In genomic region chr3:31735667-31736066, GRCh38 we compare ENCODE assay signal across 26 cellular contexts.
DNase-seq lines count a peak whose midpoint lies in the region; ATAC-seq, FAIRE-seq and TF ChIP-seq lines count a peak whose summit lies in the region.
"Had no signal": no experiment of that assay in that cellular context is flagged by ENCODE, and none has a peak within 500 bp of the region (broad histone marks: within the 10 kb centered on the region; RNA-seq: fewer than 3 reads in every experiment).

No MANE protein-coding gene starts in this region.

- POLR2A ChIA-PET in CD8-positive, alpha-beta T cell (lab: Charles Lee): no interaction called here

- ATAC-seq in memory B cell (ENCODE audit: low read depth) (no peak), GM18502 (IDR thresholded peaks at IDR 0.05; ENCODE audit: poor library complexity, unreplicated experiment) (no peak)
- ATAC-seq in stimulated activated memory B cell treated with anti-CD40 and anti-IgM and Interleukin-4, amounts not matched to agents 10 μg/mL and 1 μg/mL and 100 μg/mL, for 72 hours: no peak
- ATAC-seq in CD8-positive, alpha-beta T cell: no peak
- ATAC-seq: GM12878 had no signal

- H3K36me3 ChIP-seq in Karpas-422 (ENCODE audit: insufficient read depth, low read length) (peaks cover 32% of the 10 kb centered on the region; the same call in 1 of the 2 replicates), bronchial epithelial cell (ENCODE audit: control insufficient read depth, insufficient read depth, low read length) (peaks cover 2% of the 10 kb centered on the region)
- no peaks in the 10 kb centered on the region for H3K36me3 ChIP-seq in CD8-positive, alpha-beta T cell (ENCODE audit: insufficient read depth, low read length)
- H3K36me3 ChIP-seq: BE2C, BLaER1 had no signal

- peak overlapping the region; percentile 83 for H3K27ac Mint-ChIP-seq in memory B cell
- H3K27ac Mint-ChIP-seq in stimulated activated memory B cell treated with anti-CD40 and anti-IgM and Interleukin-4, amounts not matched to agents 10 μg/mL and 1 μg/mL and 100 μg/mL, for 72 hours: peak overlapping the region; percentile 46
- H3K27ac Mint-ChIP-seq in CD8-positive, alpha-beta T cell: no peak overlapping the region
- H3K27ac Mint-ChIP-seq: CD14-positive monocyte; CD4-positive, alpha-beta memory T cell had no signal

- H3K4me3 ChIP-seq in Karpas-422 (ENCODE audit: low read length) (no peak overlapping the region), bronchial epithelial cell (ENCODE audit: low read depth, low read length) (no peak overlapping the region)
- no peak overlapping the region for H3K4me3 ChIP-seq in CD8-positive, alpha-beta T cell (ENCODE audit: low read depth, low read length)
- H3K4me3 ChIP-seq: BLaER1, GM12878 had no signal

- no peaks in the 10 kb centered on the region for H3K27me3 Mint-ChIP-seq in memory B cell
- H3K27me3 Mint-ChIP-seq in stimulated activated memory B cell treated with anti-CD40 and anti-IgM and Interleukin-4, amounts not matched to agents 10 μg/mL and 1 μg/mL and 100 μg/mL, for 72 hours: no peaks in the 10 kb centered on the region
- H3K27me3 Mint-ChIP-seq in CD8-positive, alpha-beta T cell (ENCODE audit: low read depth): peaks cover 4% of the 10 kb centered on the region

- no peaks in the 10 kb centered on the region for H3K9me3 Mint-ChIP-seq in memory B cell
- no peaks in the 10 kb centered on the region for H3K9me3 Mint-ChIP-seq in stimulated activated memory B cell treated with anti-CD40 and anti-IgM and Interleukin-4, amounts not matched to agents 10 μg/mL and 1 μg/mL and 100 μg/mL, for 72 hours
- H3K9me3 Mint-ChIP-seq in CD8-positive, alpha-beta T cell: no peaks in the 10 kb centered on the region
- H3K9me3 Mint-ChIP-seq: CD4-positive, CD25-positive, alpha-beta regulatory T cell had no signal

- peaks cover 32% of the 10 kb centered on the region for H3K36me3 Mint-ChIP-seq in memory B cell
- peaks cover 49% of the 10 kb centered on the region for H3K36me3 Mint-ChIP-seq in stimulated activated memory B cell treated with anti-CD40 and anti-IgM and Interleukin-4, amounts not matched to agents 10 μg/mL and 1 μg/mL and 100 μg/mL, for 72 hours
- no peaks in the 10 kb centered on the region for H3K36me3 Mint-ChIP-seq in CD8-positive, alpha-beta T cell
- H3K36me3 Mint-ChIP-seq: CD14-positive monocyte; CD4-positive, alpha-beta memory T cell; CD4-positive, CD25-positive, alpha-beta regulatory T cell had no signal

- H3K27me3 ChIP-seq in Karpas-422 (ENCODE audit: low read length) (no peaks in the 10 kb centered on the region), bronchial epithelial cell (ENCODE audit: control insufficient read depth, insufficient read depth, low read length) (no peaks in the 10 kb centered on the region)
- H3K27me3 ChIP-seq in CD8-positive, alpha-beta T cell (ENCODE audit: insufficient read depth, low read length): no peaks in the 10 kb centered on the region
- H3K27me3 ChIP-seq: BE2C, BLaER1 had no signal

- H3K27ac ChIP-seq in Karpas-422 (ENCODE audit: low read length): peak overlapping the region; percentile 22; the same call in 1 of the 2 replicates
- no peak overlapping the region for H3K27ac ChIP-seq in CD8-positive, alpha-beta T cell (ENCODE audit: low read depth, low read length)
- H3K27ac ChIP-seq: BLaER1 had no signal

- no peak overlapping the region for H2AFZ ChIP-seq in Karpas-422 (ENCODE audit: low read length)

- DNase-seq in Karpas-422 (no peak), bronchial epithelial cell (ENCODE audit: low read depth) (no peak), memory B cell (ENCODE audit: low spot score in 2 of 2) (no peak), cerebellar cortex (ENCODE audit: low spot score) (no peak), GM10266 (ENCODE audit: extremely low spot score) (no peak)
- DNase-seq in CD8-positive, alpha-beta T cell: no peak
- DNase-seq: 8988T; ACHN; BE2C; C1 segment of cervical spinal cord; Caco-2; Calu3; CD4-positive, alpha-beta memory T cell; CD4-positive, CD25-positive, alpha-beta regulatory T cell; DMS79 treated with DMSO at 0.1 percent for 48 hours; GF-D8 had no signal

- H3K79me2 ChIP-seq in Karpas-422 (ENCODE audit: low read length): peaks cover 87% of the 10 kb centered on the region

- peak; percentile 60 for FAIRE-seq in bronchial epithelial cell (lab: Jason Lieb, UNC)
- FAIRE-seq: A204.1, D721Med, G401.6, GM12878, GM12892, GM19239 had no signal

- no peaks in the 10 kb centered on the region; the same call in 1 of the 2 replicates for H4K20me1 ChIP-seq in Karpas-422 (ENCODE audit: insufficient read depth, low read depth, low read length)
- H4K20me1 ChIP-seq: BLaER1 had no signal

- no peaks in the 10 kb centered on the region for H3K9me2 ChIP-seq in Karpas-422 (replicated peaks; ENCODE audit: insufficient read depth, low read length)

- H3K4me2 ChIP-seq in Karpas-422 (ENCODE audit: low read depth, low read length, poor library complexity, severe bottlenecking): no peak overlapping the region
- H3K4me2 ChIP-seq: BLaER1 had no signal

- intact Hi-C loops in CD8-positive, alpha-beta T cell (cut with DNase I, micrococcal nuclease): no loop called here

- H3K9me3 ChIP-seq in Karpas-422 (ENCODE audit: low read length): no peaks in the 10 kb centered on the region
- no peaks in the 10 kb centered on the region for H3K9me3 ChIP-seq in CD8-positive, alpha-beta T cell (ENCODE audit: low read length)
- H3K9me3 ChIP-seq: BE2C, BLaER1, Caco-2 had no signal

- H3K4me1 ChIP-seq in Karpas-422 (ENCODE audit: low read length): peaks cover 5% of the 10 kb centered on the region
- no peaks in the 10 kb centered on the region for H3K4me1 ChIP-seq in CD8-positive, alpha-beta T cell (ENCODE audit: insufficient read depth, low read length)
- H3K4me1 ChIP-seq: BE2C, BLaER1, Caco-2 had no signal

- H3K4me3 Mint-ChIP-seq in memory B cell: no peak overlapping the region
- H3K4me3 Mint-ChIP-seq in stimulated activated memory B cell treated with anti-CD40 and anti-IgM and Interleukin-4, amounts not matched to agents 10 μg/mL and 1 μg/mL and 100 μg/mL, for 72 hours: no peak overlapping the region
- no peak overlapping the region for H3K4me3 Mint-ChIP-seq in CD8-positive, alpha-beta T cell
- H3K4me3 Mint-ChIP-seq: CD14-positive monocyte; CD4-positive, alpha-beta memory T cell; CD4-positive, CD25-positive, alpha-beta regulatory T cell had no signal

- CTCF ChIA-PET in CD8-positive, alpha-beta T cell (lab: Charles Lee): interaction anchor here (2.0 kb wide), 1 partner anchor 9 kb away, joined by 6 read pairs; no protein-coding TSS in a partner anchor

- H3K9ac ChIP-seq in Karpas-422 (ENCODE audit: low read length): no peak overlapping the region
- H3K9ac ChIP-seq: BLaER1 had no signal

- no peak for TF ChIP-seq CTCF in bronchial epithelial cell (IDR thresholded peaks at IDR 0.05; ENCODE audit: insufficient read depth, low read length, severe bottlenecking)
- TF ChIP-seq CTCF in GM10266 (IDR thresholded peaks at IDR 0.05; ENCODE audit: control insufficient read depth, insufficient read depth, low read depth, missing control alignments): no peak
- no peak for TF ChIP-seq CTCF in CD8-positive, alpha-beta T cell (IDR thresholded peaks at IDR 0.05)

- H3K4me1 Mint-ChIP-seq in memory B cell: peaks cover 15% of the 10 kb centered on the region
- H3K4me1 Mint-ChIP-seq in stimulated activated memory B cell treated with anti-CD40 and anti-IgM and Interleukin-4, amounts not matched to agents 10 μg/mL and 1 μg/mL and 100 μg/mL, for 72 hours: peaks cover 29% of the 10 kb centered on the region
- H3K4me1 Mint-ChIP-seq in CD8-positive, alpha-beta T cell (ENCODE audit: low read depth): no peaks in the 10 kb centered on the region
- H3K4me1 Mint-ChIP-seq: CD14-positive monocyte; CD4-positive, alpha-beta memory T cell; CD4-positive, CD25-positive, alpha-beta regulatory T cell had no signal
